24 cellular contexts compared by ENCODE assay signal in the genomic region with DNA sequence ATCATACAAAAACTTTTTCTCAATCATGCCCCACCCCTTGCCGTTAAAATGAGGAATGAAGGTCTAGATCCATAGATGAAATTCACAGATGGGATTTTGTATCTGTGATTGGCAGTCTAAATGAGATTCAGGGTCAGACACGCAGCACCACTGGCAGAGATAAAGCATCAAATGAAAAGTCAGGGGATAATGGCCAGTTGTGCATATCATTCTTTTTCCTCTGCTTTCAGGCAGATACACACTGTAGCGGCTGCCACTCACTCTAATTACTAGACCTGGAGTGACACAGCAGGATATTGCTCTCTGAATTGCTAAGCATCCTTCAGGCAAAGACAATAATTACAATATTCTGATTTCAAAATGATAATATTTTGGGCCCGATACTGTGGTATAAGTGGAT.
"Had no signal": no experiment of that assay in that cellular context is flagged by ENCODE, and none has a peak within 500 bp of the region (broad histone marks: within the 10 kb centered on the region; RNA-seq: fewer than 3 reads in every experiment).

No MANE protein-coding gene starts in this region.

- H3K27me3 ChIP-seq: brain microvascular endothelial cell, cardiac muscle cell had no signal

- H3K27ac Mint-ChIP-seq: activated CD4-positive, alpha-beta memory T cell treated with anti-CD3 and anti-CD28 coated beads for 36 hours; activated CD4-positive, alpha-beta T cell treated with anti-CD3 and anti-CD28 coated beads, Interleukin-2, amount 10 ng/mL, durations not matched to agents 7 days and 5 days; activated naive CD4-positive, alpha-beta T cell treated with anti-CD3 and anti-CD28 coated beads for 36 hours; activated naive CD8-positive, alpha-beta T cell; activated T-helper 17 cell treated with anti-CD3 and anti-CD28 coated beads, Interleukin-2, amount 50 U/mL, for 72 hours; T-cell had no signal

- H3K27ac ChIP-seq: brain microvascular endothelial cell, cardiac muscle cell had no signal

- H3K27me3 Mint-ChIP-seq: activated CD4-positive, alpha-beta memory T cell treated with anti-CD3 and anti-CD28 coated beads for 36 hours; activated CD4-positive, alpha-beta T cell treated with anti-CD3 and anti-CD28 coated beads, Interleukin-2, amount 10 ng/mL, durations not matched to agents 7 days and 5 days; activated naive CD8-positive, alpha-beta T cell; activated T-helper 17 cell treated with anti-CD3 and anti-CD28 coated beads, Interleukin-2, amount 50 U/mL, for 72 hours; T-cell had no signal

- DNase-seq: activated CD4-positive, alpha-beta memory T cell treated with anti-CD3 and anti-CD28 coated beads for 36 hours; activated CD4-positive, alpha-beta T cell treated with anti-CD3 and anti-CD28 coated beads, Interleukin-2, amount 10 ng/mL, durations not matched to agents 7 days and 5 days; activated CD4-positive, CD25-positive, alpha-beta regulatory T cell; activated CD8-positive, alpha-beta memory T cell treated with anti-CD3 and anti-CD28 coated beads for 24 hours; activated gamma-delta T cell; activated naive CD4-positive, alpha-beta T cell treated with anti-CD3 and anti-CD28 coated beads for 36 hours; activated T-cell treated with anti-CD3 and anti-CD28 coated beads, Interleukin-2, amount 50 U/mL, for 48 hours; brain microvascular endothelial cell; Karpas-422; MM.1S; NCI-H1694 treated with DMSO at 0.1 percent for 48 hours; NCI-H2029 treated with DMSO at 0.1 percent for 48 hours; NCI-H2171; NCI-H345; NCI-H510A treated with DMSO at 0.1 percent for 48 hours; NCI-H82; PC-3; SHP77 treated with DMSO at 0.1 percent for 48 hours; T-cell; T-helper 2 cell; T1000 had no signal

- H3K36me3 Mint-ChIP-seq: activated CD4-positive, alpha-beta memory T cell treated with anti-CD3 and anti-CD28 coated beads for 36 hours; activated naive CD8-positive, alpha-beta T cell; T-cell had no signal

- H3K4me3 Mint-ChIP-seq: activated CD4-positive, alpha-beta memory T cell treated with anti-CD3 and anti-CD28 coated beads for 36 hours; activated CD4-positive, alpha-beta T cell treated with anti-CD3 and anti-CD28 coated beads, Interleukin-2, amount 10 ng/mL, durations not matched to agents 7 days and 5 days; activated naive CD4-positive, alpha-beta T cell treated with anti-CD3 and anti-CD28 coated beads for 36 hours; activated naive CD8-positive, alpha-beta T cell; activated T-helper 17 cell treated with anti-CD3 and anti-CD28 coated beads, Interleukin-2, amount 50 U/mL, for 72 hours; T-cell had no signal

- H3K36me3 ChIP-seq: brain microvascular endothelial cell, cardiac muscle cell had no signal

- H3K4me3 ChIP-seq: cardiac muscle cell had no signal

- H3K4me1 Mint-ChIP-seq: activated CD4-positive, alpha-beta T cell treated with anti-CD3 and anti-CD28 coated beads, Interleukin-2, amount 10 ng/mL, durations not matched to agents 7 days and 5 days; activated T-helper 17 cell treated with anti-CD3 and anti-CD28 coated beads, Interleukin-2, amount 50 U/mL, for 72 hours; T-cell had no signal

- H3K9me3 Mint-ChIP-seq: activated CD4-positive, alpha-beta T cell treated with anti-CD3 and anti-CD28 coated beads, Interleukin-2, amount 10 ng/mL, durations not matched to agents 7 days and 5 days; activated T-helper 17 cell treated with anti-CD3 and anti-CD28 coated beads, Interleukin-2, amount 50 U/mL, for 72 hours had no signal
